Comparison of ENCODE assay signal across 1 cellular context in the genomic region with DNA sequence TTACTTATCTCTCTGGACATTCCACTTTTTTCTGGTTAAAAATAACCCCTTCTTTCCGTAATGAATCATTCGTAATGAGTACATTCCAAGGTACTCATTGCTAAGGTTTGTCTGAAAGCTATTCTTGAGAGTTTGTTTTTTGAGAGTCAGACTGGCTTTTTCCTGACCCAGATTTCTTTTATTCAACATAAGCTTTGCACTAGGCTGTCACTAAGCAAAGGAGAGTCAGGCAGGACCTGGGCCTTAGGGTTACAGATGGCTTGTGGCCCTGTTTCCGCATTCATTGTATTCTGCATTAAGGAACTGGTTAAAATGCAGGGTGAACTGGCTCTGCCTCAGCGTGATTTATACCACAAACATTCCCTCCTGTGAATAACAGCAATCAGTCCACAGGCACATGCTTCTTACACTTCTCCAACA.
TF ChIP-seq lines count a peak whose summit lies in the region.

No MANE protein-coding gene starts in this region.

TF ChIP-seq in GM23338, 12 proteins besides CTCF, POLR2A, EP300 and RAD21:
- TF ChIP-seq EZH2phosphoT487 (IDR thresholded peaks at IDR 0.05; ENCODE audit: unreplicated experiment) (no peak), CREB1 (CRISPR knock-in tag; IDR thresholded peaks at IDR 0.05; ENCODE audit: low read depth) (no peak), EZH2 (IDR thresholded peaks at IDR 0.05; ENCODE audit: low read depth, unreplicated experiment) (no peak), STAT1 (IDR thresholded peaks at IDR 0.05; ENCODE audit: unreplicated experiment) (no peak), JUNB (IDR thresholded peaks at IDR 0.05; ENCODE audit: unreplicated experiment) (no peak), ZNF114 (CRISPR knock-in tag; IDR thresholded peaks at IDR 0.05) (no peak), POLR2AphosphoS5 (IDR thresholded peaks at IDR 0.05; ENCODE audit: low read depth) (no peak), NANOG (IDR thresholded peaks at IDR 0.05; ENCODE audit: borderline replicate concordance) (no peak), ZNF331 (CRISPR knock-in tag; IDR thresholded peaks at IDR 0.05; ENCODE audit: low read depth) (no peak)
- TF ChIP-seq, protein P1, sequence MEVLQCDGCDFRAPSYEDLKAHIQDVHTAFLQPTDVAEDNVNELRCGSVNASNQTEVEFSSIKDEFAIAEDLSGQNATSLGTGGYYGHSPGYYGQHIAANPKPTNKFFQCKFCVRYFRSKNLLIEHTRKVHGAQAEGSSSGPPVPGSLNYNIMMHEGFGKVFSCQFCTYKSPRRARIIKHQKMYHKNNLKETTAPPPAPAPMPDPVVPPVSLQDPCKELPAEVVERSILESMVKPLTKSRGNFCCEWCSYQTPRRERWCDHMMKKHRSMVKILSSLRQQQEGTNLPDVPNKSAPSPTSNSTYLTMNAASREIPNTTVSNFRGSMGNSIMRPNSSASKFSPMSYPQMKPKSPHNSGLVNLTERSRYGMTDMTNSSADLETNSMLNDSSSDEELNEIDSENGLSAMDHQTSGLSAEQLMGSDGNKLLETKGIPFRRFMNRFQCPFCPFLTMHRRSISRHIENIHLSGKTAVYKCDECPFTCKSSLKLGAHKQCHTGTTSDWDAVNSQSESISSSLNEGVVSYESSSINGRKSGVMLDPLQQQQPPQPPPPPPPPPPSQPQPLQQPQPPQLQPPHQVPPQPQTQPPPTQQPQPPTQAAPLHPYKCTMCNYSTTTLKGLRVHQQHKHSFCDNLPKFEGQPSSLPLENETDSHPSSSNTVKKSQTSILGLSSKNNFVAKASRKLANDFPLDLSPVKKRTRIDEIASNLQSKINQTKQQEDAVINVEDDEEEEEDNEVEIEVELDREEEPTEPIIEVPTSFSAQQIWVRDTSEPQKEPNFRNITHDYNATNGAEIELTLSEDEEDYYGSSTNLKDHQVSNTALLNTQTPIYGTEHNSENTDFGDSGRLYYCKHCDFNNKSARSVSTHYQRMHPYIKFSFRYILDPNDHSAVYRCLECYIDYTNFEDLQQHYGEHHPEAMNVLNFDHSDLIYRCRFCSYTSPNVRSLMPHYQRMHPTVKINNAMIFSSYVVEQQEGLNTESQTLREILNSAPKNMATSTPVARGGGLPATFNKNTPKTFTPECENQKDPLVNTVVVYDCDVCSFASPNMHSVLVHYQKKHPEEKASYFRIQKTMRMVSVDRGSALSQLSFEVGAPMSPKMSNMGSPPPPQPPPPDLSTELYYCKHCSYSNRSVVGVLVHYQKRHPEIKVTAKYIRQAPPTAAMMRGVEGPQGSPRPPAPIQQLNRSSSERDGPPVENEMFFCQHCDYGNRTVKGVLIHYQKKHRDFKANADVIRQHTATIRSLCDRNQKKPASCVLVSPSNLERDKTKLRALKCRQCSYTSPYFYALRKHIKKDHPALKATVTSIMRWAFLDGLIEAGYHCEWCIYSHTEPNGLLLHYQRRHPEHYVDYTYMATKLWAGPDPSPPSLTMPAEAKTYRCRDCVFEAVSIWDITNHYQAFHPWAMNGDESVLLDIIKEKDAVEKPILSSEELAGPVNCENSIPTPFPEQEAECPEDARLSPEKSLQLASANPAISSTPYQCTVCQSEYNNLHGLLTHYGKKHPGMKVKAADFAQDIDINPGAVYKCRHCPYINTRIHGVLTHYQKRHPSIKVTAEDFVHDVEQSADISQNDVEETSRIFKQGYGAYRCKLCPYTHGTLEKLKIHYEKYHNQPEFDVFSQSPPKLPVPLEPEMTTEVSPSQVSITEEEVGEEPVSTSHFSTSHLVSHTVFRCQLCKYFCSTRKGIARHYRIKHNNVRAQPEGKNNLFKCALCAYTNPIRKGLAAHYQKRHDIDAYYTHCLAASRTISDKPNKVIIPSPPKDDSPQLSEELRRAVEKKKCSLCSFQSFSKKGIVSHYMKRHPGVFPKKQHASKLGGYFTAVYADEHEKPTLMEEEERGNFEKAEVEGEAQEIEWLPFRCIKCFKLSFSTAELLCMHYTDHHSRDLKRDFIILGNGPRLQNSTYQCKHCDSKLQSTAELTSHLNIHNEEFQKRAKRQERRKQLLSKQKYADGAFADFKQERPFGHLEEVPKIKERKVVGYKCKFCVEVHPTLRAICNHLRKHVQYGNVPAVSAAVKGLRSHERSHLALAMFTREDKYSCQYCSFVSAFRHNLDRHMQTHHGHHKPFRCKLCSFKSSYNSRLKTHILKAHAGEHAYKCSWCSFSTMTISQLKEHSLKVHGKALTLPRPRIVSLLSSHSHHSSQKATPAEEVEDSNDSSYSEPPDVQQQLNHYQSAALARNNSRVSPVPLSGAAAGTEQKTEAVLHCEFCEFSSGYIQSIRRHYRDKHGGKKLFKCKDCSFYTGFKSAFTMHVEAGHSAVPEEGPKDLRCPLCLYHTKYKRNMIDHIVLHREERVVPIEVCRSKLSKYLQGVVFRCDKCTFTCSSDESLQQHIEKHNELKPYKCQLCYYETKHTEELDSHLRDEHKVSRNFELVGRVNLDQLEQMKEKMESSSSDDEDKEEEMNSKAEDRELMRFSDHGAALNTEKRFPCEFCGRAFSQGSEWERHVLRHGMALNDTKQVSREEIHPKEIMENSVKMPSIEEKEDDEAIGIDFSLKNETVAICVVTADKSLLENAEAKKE (CRISPR knock-in tag; IDR thresholded peaks at IDR 0.05): no peak
- TF ChIP-seq, protein P2, sequence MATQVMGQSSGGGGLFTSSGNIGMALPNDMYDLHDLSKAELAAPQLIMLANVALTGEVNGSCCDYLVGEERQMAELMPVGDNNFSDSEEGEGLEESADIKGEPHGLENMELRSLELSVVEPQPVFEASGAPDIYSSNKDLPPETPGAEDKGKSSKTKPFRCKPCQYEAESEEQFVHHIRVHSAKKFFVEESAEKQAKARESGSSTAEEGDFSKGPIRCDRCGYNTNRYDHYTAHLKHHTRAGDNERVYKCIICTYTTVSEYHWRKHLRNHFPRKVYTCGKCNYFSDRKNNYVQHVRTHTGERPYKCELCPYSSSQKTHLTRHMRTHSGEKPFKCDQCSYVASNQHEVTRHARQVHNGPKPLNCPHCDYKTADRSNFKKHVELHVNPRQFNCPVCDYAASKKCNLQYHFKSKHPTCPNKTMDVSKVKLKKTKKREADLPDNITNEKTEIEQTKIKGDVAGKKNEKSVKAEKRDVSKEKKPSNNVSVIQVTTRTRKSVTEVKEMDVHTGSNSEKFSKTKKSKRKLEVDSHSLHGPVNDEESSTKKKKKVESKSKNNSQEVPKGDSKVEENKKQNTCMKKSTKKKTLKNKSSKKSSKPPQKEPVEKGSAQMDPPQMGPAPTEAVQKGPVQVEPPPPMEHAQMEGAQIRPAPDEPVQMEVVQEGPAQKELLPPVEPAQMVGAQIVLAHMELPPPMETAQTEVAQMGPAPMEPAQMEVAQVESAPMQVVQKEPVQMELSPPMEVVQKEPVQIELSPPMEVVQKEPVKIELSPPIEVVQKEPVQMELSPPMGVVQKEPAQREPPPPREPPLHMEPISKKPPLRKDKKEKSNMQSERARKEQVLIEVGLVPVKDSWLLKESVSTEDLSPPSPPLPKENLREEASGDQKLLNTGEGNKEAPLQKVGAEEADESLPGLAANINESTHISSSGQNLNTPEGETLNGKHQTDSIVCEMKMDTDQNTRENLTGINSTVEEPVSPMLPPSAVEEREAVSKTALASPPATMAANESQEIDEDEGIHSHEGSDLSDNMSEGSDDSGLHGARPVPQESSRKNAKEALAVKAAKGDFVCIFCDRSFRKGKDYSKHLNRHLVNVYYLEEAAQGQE (IDR thresholded peaks at IDR 0.05; ENCODE audit: unreplicated experiment): no peak
- TF ChIP-seq, protein P3, sequence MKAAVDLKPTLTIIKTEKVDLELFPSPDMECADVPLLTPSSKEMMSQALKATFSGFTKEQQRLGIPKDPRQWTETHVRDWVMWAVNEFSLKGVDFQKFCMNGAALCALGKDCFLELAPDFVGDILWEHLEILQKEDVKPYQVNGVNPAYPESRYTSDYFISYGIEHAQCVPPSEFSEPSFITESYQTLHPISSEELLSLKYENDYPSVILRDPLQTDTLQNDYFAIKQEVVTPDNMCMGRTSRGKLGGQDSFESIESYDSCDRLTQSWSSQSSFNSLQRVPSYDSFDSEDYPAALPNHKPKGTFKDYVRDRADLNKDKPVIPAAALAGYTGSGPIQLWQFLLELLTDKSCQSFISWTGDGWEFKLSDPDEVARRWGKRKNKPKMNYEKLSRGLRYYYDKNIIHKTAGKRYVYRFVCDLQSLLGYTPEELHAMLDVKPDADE (IDR thresholded peaks at IDR 0.05): no peak
